In genomic region chr12:30795410-30795659, GRCh38 we compare ENCODE assay signal across 8 cellular contexts. TPM values are rescaled to one million over a fixed set of nuclear protein-coding genes. Genes with fewer than 3 reads are reported as not detected.
DNase-seq lines count a peak whose midpoint lies in the region; ATAC-seq and TF ChIP-seq lines count a peak whose summit lies in the region.

No MANE protein-coding gene starts in this region.

- H3K4me3 Mint-ChIP-seq in activated B cell treated with CpG ODN at 0.5 μM for 24 hours: peak overlapping the region; percentile 73

- peaks cover 44% of the 10 kb centered on the region for H3K27me3 ChIP-seq in gastroesophageal sphincter
- no peaks in the 10 kb centered on the region for H3K27me3 ChIP-seq in skeletal muscle satellite cell (ENCODE audit: control insufficient read depth, insufficient read depth, low read length)

- H3K4me1 ChIP-seq in HEK293 (ENCODE audit: control insufficient read depth, insufficient read depth, low read length) (peaks cover 4% of the 10 kb centered on the region; the same call in 1 of the 2 replicates), gastroesophageal sphincter (peaks cover 0 to 25% (median 0%) of the 10 kb centered on the region in 3 donors), skeletal muscle satellite cell (ENCODE audit: control insufficient read depth, insufficient read depth, low read length) (peaks cover 45% of the 10 kb centered on the region)

- TF ChIP-seq CTCF in HEK293 (tag by site-specific recombination; IDR thresholded peaks at IDR 0.05) (no peak), activated B cell treated with CpG ODN at 0.5 μM for 24 hours (IDR thresholded peaks at IDR 0.05) (no peak), gastroesophageal sphincter (IDR thresholded peaks at IDR 0.05) (no peak)

- no peaks in the 10 kb centered on the region for H3K36me3 ChIP-seq in HEK293 (ENCODE audit: control insufficient read depth in 2 of 2, insufficient read depth in 1 of 2, low read length in 2 of 2)
- H3K36me3 ChIP-seq in gastroesophageal sphincter: no peaks in the 10 kb centered on the region
- H3K36me3 ChIP-seq in skeletal muscle satellite cell (ENCODE audit: insufficient read depth, low read length): peaks cover 6% of the 10 kb centered on the region

- TF ChIP-seq EP300 in gastroesophageal sphincter (IDR thresholded peaks at IDR 0.05): no peak

- POLR2A ChIA-PET in HEK293 (lab: Yijun Ruan, JAX): interaction anchor here (0.6 to 2.9 kb wide), 2 partner anchors 41 to 70 kb away, joined by 3 to 33 read pairs; partner anchors contain the start of gene CAPRIN2
- POLR2A ChIA-PET in activated B cell treated with CpG ODN at 0.5 μM for 24 hours (lab: Charles Lee): no interaction called here

- H3K27ac ChIP-seq in HEK293 (ENCODE audit: extremely low read depth, low read depth, low read length) (peak overlapping the region; percentile 83), gastroesophageal sphincter (peak overlapping the region in 3 of 4 donors; percentile 14 to 44 (median 41))

- no peaks in the 10 kb centered on the region for H3K9me3 Mint-ChIP-seq in activated B cell treated with CpG ODN at 0.5 μM for 24 hours

- no peak for ATAC-seq in activated B cell treated with CpG ODN at 0.5 μM for 24 hours (ENCODE audit: low read depth)
- no peak for ATAC-seq in gastroesophageal sphincter
- ATAC-seq in GM18519 (IDR thresholded peaks at IDR 0.05; ENCODE audit: low FRiP score, unreplicated experiment): no peak
- no peak for ATAC-seq in HG03108 (IDR thresholded peaks at IDR 0.05; ENCODE audit: unreplicated experiment)

- peak overlapping the region; percentile 58 for H3K4me3 ChIP-seq in HEK293 (ENCODE audit: low read depth, low read length)
- peak overlapping the region in 1 of 2 donors; percentile 62 for H3K4me3 ChIP-seq in gastroesophageal sphincter
- H3K4me3 ChIP-seq in skeletal muscle satellite cell (ENCODE audit: low read length): peak overlapping the region; percentile 82

- peak overlapping the region; percentile 95 for H3K4me2 ChIP-seq in skeletal muscle satellite cell (ENCODE audit: low read length)

- H3K36me3 Mint-ChIP-seq in activated B cell treated with CpG ODN at 0.5 μM for 24 hours (ENCODE audit: low read depth): no peaks in the 10 kb centered on the region

- WGBS in gastroesophageal sphincter (ENCODE audit: low coverage in 1 of 2), 2 donors: no CpG with 5 or more reads among the region's 14 CpGs

- intact Hi-C loops in activated B cell treated with CpG ODN at 0.5 μM for 24 hours (cut with micrococcal nuclease): no loop called here

- H3K27me3 Mint-ChIP-seq in activated B cell treated with CpG ODN at 0.5 μM for 24 hours: peaks cover 47% of the 10 kb centered on the region

- CTCF ChIA-PET in HEK293 (lab: Yijun Ruan, JAX): no interaction called here
- CTCF ChIA-PET in activated B cell treated with CpG ODN at 0.5 μM for 24 hours (lab: Charles Lee): no interaction called here

- no peak for TF ChIP-seq POLR2A in gastroesophageal sphincter (IDR thresholded peaks at IDR 0.05)

- H3K9me3 ChIP-seq in HEK293 (ENCODE audit: control insufficient read depth, insufficient read depth, low read depth, low read length) (no peaks in the 10 kb centered on the region), gastroesophageal sphincter (no peaks in the 10 kb centered on the region), skeletal muscle satellite cell (replicated peaks; ENCODE audit: low read length) (no peaks in the 10 kb centered on the region)

- H3K27ac Mint-ChIP-seq in activated B cell treated with CpG ODN at 0.5 μM for 24 hours: no peak overlapping the region

- DNase-seq in activated B cell treated with CpG ODN at 0.5 μM for 24 hours (no peak), kidney tubule cell (ENCODE audit: low spot score) (no peak), iPS-NIHi7 (ENCODE audit: extremely low spot score) (no peak)

- H3K4me1 Mint-ChIP-seq in activated B cell treated with CpG ODN at 0.5 μM for 24 hours: peaks cover 23% of the 10 kb centered on the region

- H3K9ac ChIP-seq in skeletal muscle satellite cell (ENCODE audit: low read depth, low read length): peak overlapping the region; percentile 93

TF ChIP-seq in HEK293, 187 proteins besides CTCF, POLR2A, EP300 and RAD21 (continues in another document):
- TF ChIP-seq ZSCAN23 (tag by site-specific recombination; IDR thresholded peaks at IDR 0.05): 0 out of 2 replicates have a peak, but pooled peaks have one; percentile 43
- TF ChIP-seq ATF2 (tag by site-specific recombination; IDR thresholded peaks at IDR 0.05; ENCODE audit: low read depth): no peak
- no peak for TF ChIP-seq ZNF341 (tag by site-specific recombination; IDR thresholded peaks at IDR 0.05; ENCODE audit: low read depth)
- TF ChIP-seq ZNF26 (tag by site-specific recombination; IDR thresholded peaks at IDR 0.05): no peak
- TF ChIP-seq ZNF239 (tag by site-specific recombination; IDR thresholded peaks at IDR 0.05): no peak
- no peak; the same call in 1 of the 2 replicates for TF ChIP-seq PRDM2 (tag by site-specific recombination; IDR thresholded peaks at IDR 0.05; ENCODE audit: borderline replicate concordance)
- TF ChIP-seq ZBTB20 (tag by site-specific recombination; IDR thresholded peaks at IDR 0.05): peak; percentile 8; the same call in 1 of the 2 replicates
- TF ChIP-seq ZNF214 (tag by site-specific recombination; IDR thresholded peaks at IDR 0.05; ENCODE audit: borderline replicate concordance): no peak
- TF ChIP-seq GLIS1 (tag by site-specific recombination; IDR thresholded peaks at IDR 0.05): peak; percentile 91
- peak; percentile 71 for TF ChIP-seq ZFHX2 (tag by site-specific recombination; conservative IDR thresholded peaks at IDR 0.05)
- TF ChIP-seq KLF10 (tag by site-specific recombination; IDR thresholded peaks at IDR 0.05): no peak
- no peak for TF ChIP-seq GLI4 (tag by site-specific recombination; IDR thresholded peaks at IDR 0.05)
- no peak for TF ChIP-seq ZNF521 (tag by site-specific recombination; IDR thresholded peaks at IDR 0.05)

RNA-seq across cellular contexts. Expression of gene CAPRIN2, which starts 40.6 kb away (rescaled TPM):
- total RNA-seq in activated B cell treated with CpG ODN at 0.5 μM for 24 hours: 17.5 and 18.7 TPM in 2 replicates
- 10 to 100 TPM; 20.5 to 38.3 (median 27.8) TPM for total RNA-seq in gastroesophageal sphincter
- 20.1 and 21.8 TPM in 2 replicates for total RNA-seq in skeletal muscle satellite cell (2012; rRNA removed)
